15 cellular contexts compared by ENCODE assay signal in genomic region chr20:38151455-38151854, GRCh38. TPM values are rescaled to one million over a fixed set of nuclear protein-coding genes. Genes with fewer than 3 reads are reported as not detected.
DNase-seq lines count a peak whose midpoint lies in the region; ATAC-seq and TF ChIP-seq lines count a peak whose summit lies in the region.
"Had no signal": no experiment of that assay in that cellular context is flagged by ENCODE, and none has a peak within 500 bp of the region (broad histone marks: within the 10 kb centered on the region; RNA-seq: fewer than 3 reads in every experiment).

No MANE protein-coding gene starts in this region.

- no peaks in the 10 kb centered on the region for H3K36me3 ChIP-seq in mucosa of descending colon (ENCODE audit: low read depth)
- peaks cover 78 to 88% (median 80%) of the 10 kb centered on the region in 3 donors for H3K36me3 ChIP-seq in tibial artery
- no peaks in the 10 kb centered on the region for H3K36me3 ChIP-seq in tibial nerve

- TF ChIP-seq POLR2A in tibial nerve (IDR thresholded peaks at IDR 0.05) = no peak

- POLR2A ChIA-PET in activated CD4-positive, alpha-beta memory T cell treated with anti-CD3 and anti-CD28 coated beads for 36 hours (lab: Charles Lee) = no interaction called here

- peaks cover 19% of the 10 kb centered on the region for H3K4me1 Mint-ChIP-seq in T-helper 1 cell treated with Interleukin-12 subunit alpha and Interleukin-12 subunit beta and Interleukin-4 antibody, amounts not matched to agents 30 μg/mL and 1 μg/mL, for 36 hours (ENCODE audit: low read depth)
- peaks cover 34% of the 10 kb centered on the region for H3K4me1 Mint-ChIP-seq in brain
- peaks cover 10% of the 10 kb centered on the region for H3K4me1 Mint-ChIP-seq in activated CD4-positive, alpha-beta memory T cell treated with anti-CD3 and anti-CD28 coated beads for 36 hours (ENCODE audit: low read depth)

- no peak for ATAC-seq in mucosa of descending colon

- H3K9me3 ChIP-seq in mucosa of descending colon (no peaks in the 10 kb centered on the region), tibial artery (no peaks in the 10 kb centered on the region), tibial nerve (no peaks in the 10 kb centered on the region)

- TF ChIP-seq EP300 in tibial nerve (IDR thresholded peaks at IDR 0.05) = no peak

- H3K4me3 ChIP-seq in mucosa of descending colon = no peak overlapping the region
- no peak overlapping the region for H3K4me3 ChIP-seq in tibial artery
- no peak overlapping the region for H3K4me3 ChIP-seq in tibial nerve
- H3K4me3 ChIP-seq: SK-N-MC had no signal

- intact Hi-C loops in mucosa of descending colon (cut with DNase I, micrococcal nuclease) = no loop called here
- intact Hi-C loops in tibial artery (cut with DNase I; ENCODE audit: low total_unique reads) = no loop called here
- intact Hi-C loops in activated CD4-positive, alpha-beta memory T cell treated with anti-CD3 and anti-CD28 coated beads for 36 hours (cut with micrococcal nuclease) = no loop called here

- H3K9me3 Mint-ChIP-seq in T-helper 1 cell treated with Interleukin-12 subunit alpha and Interleukin-12 subunit beta and Interleukin-4 antibody, amounts not matched to agents 30 μg/mL and 1 μg/mL, for 36 hours = no peaks in the 10 kb centered on the region
- peaks cover 0 to 8% (median 0%) of the 10 kb centered on the region in 5 experiments for H3K9me3 Mint-ChIP-seq in brain
- H3K9me3 Mint-ChIP-seq in activated CD4-positive, alpha-beta memory T cell treated with anti-CD3 and anti-CD28 coated beads for 36 hours = no peaks in the 10 kb centered on the region

- WGBS in tibial nerve, 2 donors = 91 to 96% methylated on average over 3 of the region's 3 CpGs

- CTCF ChIA-PET in activated CD4-positive, alpha-beta memory T cell treated with anti-CD3 and anti-CD28 coated beads for 36 hours (lab: Charles Lee) = interaction anchor here (1.3 kb wide), 1 partner anchor 78 kb away, joined by 4 read pairs; no protein-coding TSS in a partner anchor

- H3K4me1 ChIP-seq in mucosa of descending colon (ENCODE audit: low read depth) = peaks cover 15% of the 10 kb centered on the region
- peaks cover 7 to 65% (median 48%) of the 10 kb centered on the region in 4 donors for H3K4me1 ChIP-seq in tibial artery
- peaks cover 0 to 20% (median 17%) of the 10 kb centered on the region in 4 donors for H3K4me1 ChIP-seq in tibial nerve

- TF ChIP-seq CTCF in brain (conservative IDR thresholded peaks at IDR 0.05) (no peak), mucosa of descending colon (IDR thresholded peaks at IDR 0.05) (no peak), tibial artery (IDR thresholded peaks at IDR 0.05) (no peak), tibial nerve (IDR thresholded peaks at IDR 0.05) (no peak)

- no peak overlapping the region for H3K4me3 Mint-ChIP-seq in T-helper 1 cell treated with Interleukin-12 subunit alpha and Interleukin-12 subunit beta and Interleukin-4 antibody, amounts not matched to agents 30 μg/mL and 1 μg/mL, for 36 hours
- no peak overlapping the region for H3K4me3 Mint-ChIP-seq in brain
- no peak overlapping the region for H3K4me3 Mint-ChIP-seq in activated CD4-positive, alpha-beta memory T cell treated with anti-CD3 and anti-CD28 coated beads for 36 hours

- H3K36me3 Mint-ChIP-seq in T-helper 1 cell treated with Interleukin-12 subunit alpha and Interleukin-12 subunit beta and Interleukin-4 antibody, amounts not matched to agents 30 μg/mL and 1 μg/mL, for 36 hours (ENCODE audit: low read depth) = no peaks in the 10 kb centered on the region
- no peaks in the 10 kb centered on the region for H3K36me3 Mint-ChIP-seq in brain
- H3K36me3 Mint-ChIP-seq in activated CD4-positive, alpha-beta memory T cell treated with anti-CD3 and anti-CD28 coated beads for 36 hours = no peaks in the 10 kb centered on the region

- H3K27me3 ChIP-seq in tibial artery = no peaks in the 10 kb centered on the region
- H3K27me3 ChIP-seq in tibial nerve = no peaks in the 10 kb centered on the region

- H3K27ac ChIP-seq in tibial artery (peak overlapping the region; percentile 84 to 89), tibial nerve (peak overlapping the region in 2 of 4 donors; percentile 71 to 82)
- H3K27ac ChIP-seq: KMS-11, SK-N-MC had no signal

- H3K27me3 Mint-ChIP-seq in T-helper 1 cell treated with Interleukin-12 subunit alpha and Interleukin-12 subunit beta and Interleukin-4 antibody, amounts not matched to agents 30 μg/mL and 1 μg/mL, for 36 hours (ENCODE audit: low read depth) = no peaks in the 10 kb centered on the region
- H3K27me3 Mint-ChIP-seq in brain = peaks cover 4% of the 10 kb centered on the region
- peaks cover 10% of the 10 kb centered on the region for H3K27me3 Mint-ChIP-seq in activated CD4-positive, alpha-beta memory T cell treated with anti-CD3 and anti-CD28 coated beads for 36 hours

- DNase-seq in T-helper 1 cell = no peak
- peak in 2 of 3 donors; percentile 3 to 13 for DNase-seq in mucosa of descending colon
- DNase-seq in tibial artery = no peak
- DNase-seq in activated CD4-positive, alpha-beta memory T cell treated with anti-CD3 and anti-CD28 coated beads for 36 hours = no peak
- DNase-seq in tibial nerve (ENCODE audit: low spot score in 2 of 2) = no peak
- DNase-seq in DMS 273 treated with DMSO at 0.1 percent for 48 hours (lab: John Stamatoyannopoulos, UW) = no peak
- DNase-seq: 8988T, hippocampal formation, NCI-H187, NCI-H774, substantia nigra had no signal

- peak overlapping the region; percentile 87 for H3K27ac Mint-ChIP-seq in T-helper 1 cell treated with Interleukin-12 subunit alpha and Interleukin-12 subunit beta and Interleukin-4 antibody, amounts not matched to agents 30 μg/mL and 1 μg/mL, for 36 hours
- peak overlapping the region in 4 of 5 experiments; percentile 24 to 95 (median 91) for H3K27ac Mint-ChIP-seq in brain
- H3K27ac Mint-ChIP-seq in activated CD4-positive, alpha-beta memory T cell treated with anti-CD3 and anti-CD28 coated beads for 36 hours = no peak overlapping the region

RNA-seq across cellular contexts. Expression of gene TGM2, which starts 13.6 kb away (rescaled TPM):
- polyA plus RNA-seq in brain (ENCODE audit: insufficient read depth, low read depth, low replicate concordance) = 34.7 TPM
- total RNA-seq in mucosa of descending colon (10 to 100 TPM; 14.9 to 62.2 (median 33.3) TPM), tibial nerve (10 to 100 TPM; 17.0 to 87.6 (median 55.8) TPM)
- total RNA-seq in activated CD4-positive, alpha-beta memory T cell treated with anti-CD3 and anti-CD28 coated beads for 36 hours = not detected

Comparison
In these comparisons a context has a peak if more than half of its experiments do, and no peak if none do; other contexts are left out.
1. DNase-seq: peak in mucosa of descending colon (2 of 3); none in T-helper 1 cell (0 of 5), tibial artery (0 of 2), activated CD4-positive, alpha-beta memory T cell treated with anti-CD3 and anti-CD28 coated beads for 36 hours (single experiment), tibial nerve (0 of 2) and DMS 273 treated with DMSO at 0.1 percent for 48 hours (single experiment).
2. RNA of gene TGM2, which starts 13.6 kb away (total RNA-seq): 17.0 to 87.6 TPM in tibial nerve and 14.9 to 62.2 TPM in mucosa of descending colon; not detected in activated CD4-positive, alpha-beta memory T cell treated with anti-CD3 and anti-CD28 coated beads for 36 hours; every median in the first group is over 10 times any median in the second.